In genomic region chr3:131356006-131356405, GRCh38 we compare ENCODE assay signal across 1 cellular context.
TF ChIP-seq lines count a peak whose summit lies in the region.

No MANE protein-coding gene starts in this region.

TF ChIP-seq in IMR-90, 13 proteins besides CTCF, POLR2A, EP300 and RAD21:
- TF ChIP-seq USF2 (IDR thresholded peaks at IDR 0.05; ENCODE audit: low read depth, low read length) (no peak), RCOR1 (IDR thresholded peaks at IDR 0.05; ENCODE audit: insufficient replicate concordance, low read length) (no peak), FOS (IDR thresholded peaks at IDR 0.05; ENCODE audit: low read depth, low read length) (no peak), NFE2L2 (IDR thresholded peaks at IDR 0.05; ENCODE audit: low read depth, low read length) (no peak), RFX5 (IDR thresholded peaks at IDR 0.05; ENCODE audit: low read depth, low read length) (no peak), MXI1 (IDR thresholded peaks at IDR 0.05; ENCODE audit: borderline replicate concordance, low read depth, low read length) (no peak), CHD1 (IDR thresholded peaks at IDR 0.05; ENCODE audit: low read depth, low read length) (no peak), MAFK (IDR thresholded peaks at IDR 0.05; ENCODE audit: low read depth, low read length) (no peak), MAZ (IDR thresholded peaks at IDR 0.05; ENCODE audit: borderline replicate concordance, low read depth, low read length) (no peak), BHLHE40 (IDR thresholded peaks at IDR 0.05; ENCODE audit: low read depth, low read length) (no peak), CEBPB (IDR thresholded peaks at IDR 0.05; ENCODE audit: low read depth, low read length) (no peak), ELK1 (IDR thresholded peaks at IDR 0.05; ENCODE audit: borderline replicate concordance, low read depth, low read length) (no peak), SMC3 (IDR thresholded peaks at IDR 0.05; ENCODE audit: low read depth, low read length) (no peak)
TF ChIP-seq in IMR-90: peak in this region for 0.
